Comparison of ENCODE assay signal across 11 cellular contexts in genomic region chr2:23900927-23901322, GRCh38. TPM values are rescaled to one million over a fixed set of nuclear protein-coding genes. Genes with fewer than 3 reads are reported as not detected.
DNase-seq lines count a peak whose midpoint lies in the region; ATAC-seq and TF ChIP-seq lines count a peak whose summit lies in the region.
"Had no signal": no experiment of that assay in that cellular context is flagged by ENCODE, and none has a peak within 500 bp of the region (broad histone marks: within the 10 kb centered on the region; RNA-seq: fewer than 3 reads in every experiment).

No MANE protein-coding gene starts in this region.

- WGBS in transverse colon (ENCODE audit: low coverage in 1 of 2), 2 donors: 21 to 53% methylated on average over 4 to 5 of the region's 5 CpGs

- TF ChIP-seq POLR2A in transverse colon (IDR thresholded peaks at IDR 0.05): no peak

- no peak overlapping the region for H3K4me3 ChIP-seq in transverse colon
- H3K4me3 ChIP-seq: upper lobe of left lung had no signal

- H3K4me1 Mint-ChIP-seq in activated T-helper 17 cell treated with anti-CD3 and anti-CD28 coated beads, Interleukin-2, amount 50 U/mL, for 72 hours: peaks cover 20% of the 10 kb centered on the region
- no peaks in the 10 kb centered on the region for H3K4me1 Mint-ChIP-seq in activated T-helper 1 cell treated with anti-CD3 and anti-CD28 coated beads, Interleukin-12 subunit alpha, Interleukin-12 subunit beta, Interleukin-2, Interleukin-4 antibody, amounts not matched to agents 30 ng/mL and 10 ng/mL and 1 ng/mL, durations not matched to agents 14 hours and 24 hours and 36 hours (ENCODE audit: low read depth)
- peaks cover 25 to 63% (median 54%) of the 10 kb centered on the region in 4 donors for H3K4me1 Mint-ChIP-seq in naive thymus-derived CD8-positive, alpha-beta T cell

- peak overlapping the region; percentile 27 for H3K4me3 Mint-ChIP-seq in activated T-helper 17 cell treated with anti-CD3 and anti-CD28 coated beads, Interleukin-2, amount 50 U/mL, for 72 hours
- no peak overlapping the region for H3K4me3 Mint-ChIP-seq in activated T-helper 1 cell treated with anti-CD3 and anti-CD28 coated beads, Interleukin-12 subunit alpha, Interleukin-12 subunit beta, Interleukin-2, Interleukin-4 antibody, amounts not matched to agents 30 ng/mL and 10 ng/mL and 1 ng/mL, durations not matched to agents 14 hours and 24 hours and 36 hours
- H3K4me3 Mint-ChIP-seq in naive thymus-derived CD8-positive, alpha-beta T cell: no peak overlapping the region

- H3K36me3 Mint-ChIP-seq in activated T-helper 17 cell treated with anti-CD3 and anti-CD28 coated beads, Interleukin-2, amount 50 U/mL, for 72 hours (ENCODE audit: low read depth): no peaks in the 10 kb centered on the region
- no peaks in the 10 kb centered on the region for H3K36me3 Mint-ChIP-seq in activated T-helper 1 cell treated with anti-CD3 and anti-CD28 coated beads, Interleukin-12 subunit alpha, Interleukin-12 subunit beta, Interleukin-2, Interleukin-4 antibody, amounts not matched to agents 30 ng/mL and 10 ng/mL and 1 ng/mL, durations not matched to agents 14 hours and 24 hours and 36 hours (ENCODE audit: low read depth)
- H3K36me3 Mint-ChIP-seq in naive thymus-derived CD8-positive, alpha-beta T cell: peaks cover 0 to 9% (median 0%) of the 10 kb centered on the region in 3 donors

- H3K4me1 ChIP-seq in transverse colon: peaks cover 4 to 60% (median 30%) of the 10 kb centered on the region in 4 donors
- H3K4me1 ChIP-seq: BE2C had no signal

- no peak for TF ChIP-seq EP300 in transverse colon (IDR thresholded peaks at IDR 0.05; ENCODE audit: low read depth)

- H3K27ac Mint-ChIP-seq in activated T-helper 17 cell treated with anti-CD3 and anti-CD28 coated beads, Interleukin-2, amount 50 U/mL, for 72 hours: peak overlapping the region; percentile 7
- H3K27ac Mint-ChIP-seq in activated T-helper 1 cell treated with anti-CD3 and anti-CD28 coated beads, Interleukin-12 subunit alpha, Interleukin-12 subunit beta, Interleukin-2, Interleukin-4 antibody, amounts not matched to agents 30 ng/mL and 10 ng/mL and 1 ng/mL, durations not matched to agents 14 hours and 24 hours and 36 hours: no peak overlapping the region
- peak overlapping the region in 1 of 10 donors; percentile 38 for H3K27ac Mint-ChIP-seq in naive thymus-derived CD8-positive, alpha-beta T cell

- H3K27ac ChIP-seq in transverse colon: peak overlapping the region; percentile 57 to 67 (median 63)

- intact Hi-C loops in transverse colon (cut with DNase I; ENCODE audit: low total_unique reads): no loop called here
- intact Hi-C loops in activated T-helper 1 cell treated with anti-CD3 and anti-CD28 coated beads, Interleukin-12 subunit alpha, Interleukin-12 subunit beta, Interleukin-2, Interleukin-4 antibody, amounts not matched to agents 30 ng/mL and 10 ng/mL and 1 ng/mL, durations not matched to agents 14 hours and 24 hours and 36 hours (cut with micrococcal nuclease): no loop called here

- no peak for DNase-seq in activated CD4-positive, CD25-positive, alpha-beta regulatory T cell (lab: John Stamatoyannopoulos, UW)
- DNase-seq in hepatic stellate cell (ENCODE audit: low spot score): peak; percentile 31
- DNase-seq in transverse colon: peak; percentile 23
- no peak for DNase-seq in activated T-helper 1 cell treated with anti-CD3 and anti-CD28 coated beads, Interleukin-12 subunit alpha, Interleukin-12 subunit beta, Interleukin-2, Interleukin-4 antibody, amounts not matched to agents 30 ng/mL and 10 ng/mL and 1 ng/mL, durations not matched to agents 14 hours and 24 hours and 36 hours (ENCODE audit: low spot score)
- DNase-seq in naive thymus-derived CD8-positive, alpha-beta T cell: no peak
- no peak for DNase-seq in C1 segment of cervical spinal cord (lab: John Stamatoyannopoulos, UW)
- DNase-seq: BE2C, right cardiac atrium had no signal

- in situ Hi-C loops in transverse colon (cut with MboI; ENCODE audit: low pct_ligation_motif_present in 1 of 4, low pct_unique_long_range_greater_than_20kb in 1 of 4, low sequenced_read_pairs in 3 of 4): no loop called here

- H3K36me3 ChIP-seq in transverse colon: no peaks in the 10 kb centered on the region
- H3K36me3 ChIP-seq: BE2C, upper lobe of left lung had no signal

- no peaks in the 10 kb centered on the region for H3K9me3 ChIP-seq in transverse colon
- H3K9me3 ChIP-seq: BE2C, upper lobe of left lung had no signal

- TF ChIP-seq CTCF in transverse colon (IDR thresholded peaks at IDR 0.05): no peak

- POLR2A ChIA-PET in naive thymus-derived CD8-positive, alpha-beta T cell (lab: Charles Lee): interaction anchor here (1.7 kb wide), 1 partner anchor 26 kb away, joined by 5 read pairs; the partner anchor contains the start of gene ATAD2B

- no peaks in the 10 kb centered on the region for H3K9me3 Mint-ChIP-seq in activated T-helper 17 cell treated with anti-CD3 and anti-CD28 coated beads, Interleukin-2, amount 50 U/mL, for 72 hours
- no peaks in the 10 kb centered on the region for H3K9me3 Mint-ChIP-seq in activated T-helper 1 cell treated with anti-CD3 and anti-CD28 coated beads, Interleukin-12 subunit alpha, Interleukin-12 subunit beta, Interleukin-2, Interleukin-4 antibody, amounts not matched to agents 30 ng/mL and 10 ng/mL and 1 ng/mL, durations not matched to agents 14 hours and 24 hours and 36 hours
- H3K9me3 Mint-ChIP-seq in naive thymus-derived CD8-positive, alpha-beta T cell: no peaks in the 10 kb centered on the region

- no peaks in the 10 kb centered on the region for H3K27me3 ChIP-seq in transverse colon
- H3K27me3 ChIP-seq: BE2C, upper lobe of left lung had no signal

- ATAC-seq in activated CD4-positive, CD25-positive, alpha-beta regulatory T cell treated with anti-CD3 and anti-CD28 coated beads, Interleukin-2, amount 50 U/mL, for 24 hours: peak; percentile 56 to 72
- ATAC-seq in activated T-helper 17 cell treated with anti-CD3 and anti-CD28 coated beads, Interleukin-2, amount 50 U/mL, for 72 hours (replicated peaks): peak; percentile 74
- ATAC-seq in naive thymus-derived CD8-positive, alpha-beta T cell: no peak

- H3K27me3 Mint-ChIP-seq in activated T-helper 17 cell treated with anti-CD3 and anti-CD28 coated beads, Interleukin-2, amount 50 U/mL, for 72 hours: no peaks in the 10 kb centered on the region
- no peaks in the 10 kb centered on the region for H3K27me3 Mint-ChIP-seq in activated T-helper 1 cell treated with anti-CD3 and anti-CD28 coated beads, Interleukin-12 subunit alpha, Interleukin-12 subunit beta, Interleukin-2, Interleukin-4 antibody, amounts not matched to agents 30 ng/mL and 10 ng/mL and 1 ng/mL, durations not matched to agents 14 hours and 24 hours and 36 hours (ENCODE audit: insufficient read depth)
- no peaks in the 10 kb centered on the region for H3K27me3 Mint-ChIP-seq in naive thymus-derived CD8-positive, alpha-beta T cell

RNA-seq across cellular contexts. Expression of gene ATAD2B, which starts 26.0 kb away (rescaled TPM):
- total RNA-seq in activated T-helper 17 cell treated with anti-CD3 and anti-CD28 coated beads, Interleukin-2, amount 50 U/mL, for 72 hours: 10 to 100 TPM; 11.6 to 12.4 TPM
- total RNA-seq in transverse colon: 10 to 100 TPM; 37.1 to 82.7 (median 40.7) TPM
- 25.9 and 27.8 TPM in 2 replicates for total RNA-seq in activated T-helper 1 cell treated with anti-CD3 and anti-CD28 coated beads, Interleukin-12 subunit alpha, Interleukin-12 subunit beta, Interleukin-2, Interleukin-4 antibody, amounts not matched to agents 30 ng/mL and 10 ng/mL and 1 ng/mL, durations not matched to agents 14 hours and 24 hours and 36 hours
- 10 to 100 TPM; 40.2 to 41.4 TPM for total RNA-seq in naive thymus-derived CD8-positive, alpha-beta T cell
- polyA plus RNA-seq in naive thymus-derived CD8-positive, alpha-beta T cell: 10 to 100 TPM in 1 of 3 donors, 1 to 10 TPM in 2; 7.2 to 11.4 (median 7.5) TPM

RNA-seq across cellular contexts. Expression of gene UBXN2A, which starts 39.3 kb away (rescaled TPM):
- 10 to 100 TPM in 1 of 2 donors, 1 to 10 TPM in 1; 9.7 to 12.2 TPM for total RNA-seq in activated T-helper 17 cell treated with anti-CD3 and anti-CD28 coated beads, Interleukin-2, amount 50 U/mL, for 72 hours
- total RNA-seq in transverse colon: 10 to 100 TPM in 2 of 4 donors, 1 to 10 TPM in 2; 6.4 to 13.7 (median 10.8) TPM
- 11.4 and 13.0 TPM in 2 replicates for total RNA-seq in activated T-helper 1 cell treated with anti-CD3 and anti-CD28 coated beads, Interleukin-12 subunit alpha, Interleukin-12 subunit beta, Interleukin-2, Interleukin-4 antibody, amounts not matched to agents 30 ng/mL and 10 ng/mL and 1 ng/mL, durations not matched to agents 14 hours and 24 hours and 36 hours
- total RNA-seq in naive thymus-derived CD8-positive, alpha-beta T cell: 10 to 100 TPM; 14.4 to 14.6 TPM
- 10 to 100 TPM; 13.1 to 13.6 (median 13.6) TPM for polyA plus RNA-seq in naive thymus-derived CD8-positive, alpha-beta T cell

Comparison
In these comparisons a context has a peak if more than half of its experiments do, and no peak if none do; other contexts are left out.
1. ATAC-seq: peak in activated CD4-positive, CD25-positive, alpha-beta regulatory T cell treated with anti-CD3 and anti-CD28 coated beads, Interleukin-2, amount 50 U/mL, for 24 hours (2 of 2) and activated T-helper 17 cell treated with anti-CD3 and anti-CD28 coated beads, Interleukin-2, amount 50 U/mL, for 72 hours (single experiment); none in naive thymus-derived CD8-positive, alpha-beta T cell (0 of 2).
2. DNase-seq: peak in hepatic stellate cell (single experiment) and transverse colon (single experiment); none in activated CD4-positive, CD25-positive, alpha-beta regulatory T cell (0 of 4), activated T-helper 1 cell treated with anti-CD3 and anti-CD28 coated beads, Interleukin-12 subunit alpha, Interleukin-12 subunit beta, Interleukin-2, Interleukin-4 antibody, amounts not matched to agents 30 ng/mL and 10 ng/mL and 1 ng/mL, durations not matched to agents 14 hours and 24 hours and 36 hours (single experiment), naive thymus-derived CD8-positive, alpha-beta T cell (0 of 10) and C1 segment of cervical spinal cord (0 of 14).